Comparison of ENCODE assay signal across 8 cellular contexts in genomic region chr4:169619958-169620845, GRCh38. TPM values are rescaled to one million over a fixed set of nuclear protein-coding genes. Genes with fewer than 3 reads are reported as not detected.
DNase-seq lines count a peak whose midpoint lies in the region; ATAC-seq, FAIRE-seq and TF ChIP-seq lines count a peak whose summit lies in the region.

Gene CLCN3 (plus strand): TSS chr4:169620578. CDS start chr4:169635929, 15,351 bp downstream.

- peaks cover 2 to 3% of the 10 kb centered on the region in 2 donors for H3K4me1 ChIP-seq in kidney (ENCODE audit: control insufficient read depth in 1 of 2, insufficient read depth in 1 of 2, low read depth in 1 of 2, low read length in 2 of 2)

- H3K9me3 Mint-ChIP-seq in activated CD4-positive, alpha-beta T cell treated with anti-CD3 and anti-CD28 coated beads for 36 hours (ENCODE audit: low read depth): no peaks in the 10 kb centered on the region

- peaks cover 56% of the 10 kb centered on the region for H3K4me1 Mint-ChIP-seq in activated CD4-positive, alpha-beta T cell treated with anti-CD3 and anti-CD28 coated beads for 36 hours

- peaks cover 6% of the 10 kb centered on the region for H3K36me3 Mint-ChIP-seq in activated CD4-positive, alpha-beta T cell treated with anti-CD3 and anti-CD28 coated beads for 36 hours (ENCODE audit: low read depth)

- DNase-seq in Ammon's horn (ENCODE audit: low spot score) (peak; percentile 100), GM19238 (ENCODE audit: insufficient read length, low spot score) (peak; percentile 83), NCI-H524 (lab: John Stamatoyannopoulos, UW) (peak; percentile 88 to 91), choroid plexus epithelial cell (ENCODE audit: low read depth) (peak; percentile 98), kidney (peak; percentile 100)
- peak; percentile 93 for DNase-seq in activated CD4-positive, alpha-beta T cell treated with anti-CD3 and anti-CD28 coated beads for 36 hours
- DNase-seq in stimulated activated CD4-positive, alpha-beta T cell treated with anti-CD3 and anti-CD28 coated beads, Interleukin-15, amount 100 ng/mL, for 24 hours: peak; percentile 96

- intact Hi-C loops in activated CD4-positive, alpha-beta T cell treated with anti-CD3 and anti-CD28 coated beads for 36 hours (cut with DNase I, micrococcal nuclease): loop anchor here (1.0 to 10.0 kb wide), 5 partner anchors 8 to 1135 kb away; partner anchors contain the start of genes DDX60L (in 1 of the 2), HPF1 (in 1 of the 2) and NEK1 (in 1 of the 2)
- intact Hi-C loops in kidney (cut with DNase I): no loop called here

- H3K27me3 Mint-ChIP-seq in activated CD4-positive, alpha-beta T cell treated with anti-CD3 and anti-CD28 coated beads for 36 hours: no peaks in the 10 kb centered on the region

- no peaks in the 10 kb centered on the region for H3K36me3 ChIP-seq in kidney (ENCODE audit: control insufficient read depth in 1 of 2, insufficient read depth in 2 of 2, low read length in 2 of 2)

- peak within 1 kb of the TSS; percentile 97 to 99 for H3K27ac ChIP-seq in kidney (ENCODE audit: low read depth in 2 of 2, low read length in 2 of 2)

- peak; percentile 90 for ATAC-seq in HG03442 (IDR thresholded peaks at IDR 0.05; ENCODE audit: unreplicated experiment)
- peak; percentile 72 for ATAC-seq in activated CD4-positive, alpha-beta T cell treated with anti-CD3 and anti-CD28 coated beads for 36 hours

- no peaks in the 10 kb centered on the region for H3K9me3 ChIP-seq in kidney (ENCODE audit: control insufficient read depth in 1 of 2, low read length in 2 of 2)

- TF ChIP-seq CTCF in choroid plexus epithelial cell (conservative IDR thresholded peaks at IDR 0.05; ENCODE audit: low read depth, low read length): peak; percentile 14
- TF ChIP-seq CTCF in kidney (IDR thresholded peaks at IDR 0.05; ENCODE audit: borderline replicate concordance, extremely low read depth, insufficient read depth): peak; percentile 22

- H3K27ac Mint-ChIP-seq in activated CD4-positive, alpha-beta T cell treated with anti-CD3 and anti-CD28 coated beads for 36 hours: peak within 1 kb of the TSS; percentile 100

- H3K9ac ChIP-seq in kidney (ENCODE audit: low read length in 2 of 2): peak within 1 kb of the TSS; percentile 93 to 100

- H3K4me3 Mint-ChIP-seq in activated CD4-positive, alpha-beta T cell treated with anti-CD3 and anti-CD28 coated beads for 36 hours: peak within 1 kb of the TSS; percentile 93

- POLR2A ChIA-PET in activated CD4-positive, alpha-beta T cell treated with anti-CD3 and anti-CD28 coated beads for 36 hours (lab: Charles Lee): interaction anchor here (0.7 to 3.1 kb wide), 2 partner anchors 40 to 142 kb away, joined by 3 to 19 read pairs; no protein-coding TSS in a partner anchor

- peak; percentile 96 for FAIRE-seq in kidney (lab: Jason Lieb, UNC)

- CTCF ChIA-PET in activated CD4-positive, alpha-beta T cell treated with anti-CD3 and anti-CD28 coated beads for 36 hours (lab: Charles Lee): interaction anchor here (0.7 to 2.1 kb wide), 7 partner anchors 10 to 610 kb away, joined by 3 to 5 read pairs (median 3); partner anchors contain the start of gene CBR4

- H3K4me3 ChIP-seq in choroid plexus epithelial cell (ENCODE audit: low read depth, low read length) (peak within 1 kb of the TSS; percentile 74), kidney (ENCODE audit: low read length in 2 of 2) (peak within 1 kb of the TSS; percentile 77 to 82)

RNA-seq across cellular contexts. Expression of gene CLCN3, which starts in this region (rescaled TPM):
- 10 to 100 TPM; 21.2 to 22.0 TPM for total RNA-seq in activated CD4-positive, alpha-beta T cell treated with anti-CD3 and anti-CD28 coated beads for 36 hours
- total RNA-seq in kidney: 70.2 TPM
- 16.6 TPM for polyA plus RNA-seq in kidney (ENCODE audit: insufficient read depth, low read depth, low replicate concordance)

Comparison
In these comparisons a context has a peak if more than half of its experiments do, and no peak if none do; other contexts are left out.
1. Peak in every context shown above with its lines: DNase-seq, ATAC-seq, H3K4me3 ChIP-seq and H3K27ac ChIP-seq.